Comparison of ENCODE assay signal across 28 cellular contexts in the genomic region with DNA sequence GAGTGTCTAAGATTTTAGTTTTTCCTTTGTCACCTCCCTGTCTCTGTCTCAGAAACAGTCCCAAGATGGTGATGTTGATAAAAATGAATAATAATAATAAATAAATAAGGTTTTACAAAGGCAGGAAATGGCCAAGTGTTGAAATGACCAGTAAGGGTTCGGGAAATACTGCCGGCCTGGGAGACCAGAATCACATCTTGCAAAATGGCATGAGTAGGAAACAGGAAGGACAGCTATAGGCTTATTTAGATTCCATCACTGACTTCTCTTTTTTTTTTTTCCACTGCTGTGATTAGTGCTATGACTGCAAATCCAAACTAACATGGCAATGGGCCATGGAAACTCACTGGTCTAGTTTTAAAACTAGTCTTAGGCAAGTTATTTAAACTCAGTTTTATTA.
"Had no signal": no experiment of that assay in that cellular context is flagged by ENCODE, and none has a peak within 500 bp of the region (broad histone marks: within the 10 kb centered on the region; RNA-seq: fewer than 3 reads in every experiment).

No MANE protein-coding gene starts in this region.

- ATAC-seq: activated T-cell treated with anti-CD3 and anti-CD28 coated beads, Interleukin-2, amount 50 U/mL, for 72 hours; effector memory CD8-positive, alpha-beta T cell; mucosa of descending colon; stimulated activated memory B cell treated with anti-CD40 and anti-IgM and Interleukin-4, amounts not matched to agents 10 μg/mL and 1 μg/mL and 100 μg/mL, for 72 hours; stimulated activated naive CD8-positive, alpha-beta T cell treated with anti-CD3 and anti-CD28 coated beads, Interleukin-15, amount 100 ng/mL, for 72 hours; T-helper 17 cell had no signal

- H3K36me3 ChIP-seq: colonic mucosa, esophagus muscularis mucosa, left ventricle myocardium inferior, neutrophil, ovary, prostate gland, vagina had no signal

- H3K4me2 ChIP-seq: smooth muscle cell had no signal

- H3K27me3 ChIP-seq: colonic mucosa, esophagus muscularis mucosa, ovary, vagina had no signal

- H3K4me1 ChIP-seq: colonic mucosa, esophagus muscularis mucosa, left ventricle myocardium inferior, prostate gland, vagina had no signal

- H3K9me3 ChIP-seq: colonic mucosa, esophagus muscularis mucosa, left ventricle myocardium inferior, mucosa of descending colon, neutrophil, ovary, prostate gland, vagina had no signal

- DNase-seq: activated B cell treated with CpG ODN at 0.5 μM for 24 hours; activated CD4-positive, alpha-beta T cell treated with anti-CD3 and anti-CD28 coated beads, Interleukin-2, amount 50 U/mL, for 1 hour; activated naive CD4-positive, alpha-beta T cell treated with Interleukin-2 at 50 U/mL for 16 hours; activated T-cell treated with anti-CD3 and anti-CD28 coated beads for 4 hours; activated T-cell treated with anti-CD3 and anti-CD28 coated beads, Interleukin-2, amount 50 U/mL, for 72 hours; anterior cingulate cortex; cerebellar nuclear complex; colonic mucosa; effector memory CD8-positive, alpha-beta T cell; foreskin melanocyte; left ventricle myocardium inferior; mucosa of descending colon; nephron progenitor cell; ovary; stimulated activated CD4-positive, alpha-beta T cell treated with anti-CD3 and anti-CD28 coated beads, Interleukin-1b, Interleukin-23, amount 100 ng/mL, for 48 hours; stimulated activated CD4-positive, alpha-beta T cell treated with anti-CD3 and anti-CD28 coated beads, Interleukin-4, amount 100 ng/mL, for 4 hours; stimulated activated CD8-positive, alpha-beta memory T cell treated with anti-CD3 and anti-CD28 coated beads, Interleukin-4, amount 100 ng/mL, for 48 hours; stimulated activated naive CD8-positive, alpha-beta T cell treated with anti-CD3 and anti-CD28 coated beads, Interleukin-15, amount 100 ng/mL, for 72 hours; substantia nigra; T-helper 17 cell; T1000 had no signal

- H3K4me3 ChIP-seq: colonic mucosa, esophagus muscularis mucosa, left ventricle myocardium inferior, lung, mucosa of descending colon, ovary, prostate gland, smooth muscle cell, vagina had no signal

- H3K27ac ChIP-seq: colonic mucosa, esophagus muscularis mucosa, left ventricle myocardium inferior, neutrophil, ovary, prostate gland, vagina had no signal
